ENCODE assay signal across 1 cellular context in genomic region chr1:39152923-39153322, GRCh38.
A peak's percentile ranks its signal among the peaks of the same experiment; 100 is the strongest.
TF ChIP-seq lines count a peak whose summit lies in the region.

No MANE protein-coding gene starts in this region.

TF ChIP-seq in liver, 16 proteins besides CTCF, POLR2A, EP300 and RAD21 (continued from another document):
- peak; percentile 40 to 60 for TF ChIP-seq HNF4A (conservative IDR thresholded peaks at IDR 0.05)
- no peak for TF ChIP-seq FOXA1 (IDR thresholded peaks at IDR 0.05)
- no peak for TF ChIP-seq JUND (IDR thresholded peaks at IDR 0.05)
- TF ChIP-seq EGR1 (IDR thresholded peaks at IDR 0.05; ENCODE audit: low read depth in 2 of 2), result no peak
